8 cellular contexts compared by ENCODE assay signal in the genomic region with DNA sequence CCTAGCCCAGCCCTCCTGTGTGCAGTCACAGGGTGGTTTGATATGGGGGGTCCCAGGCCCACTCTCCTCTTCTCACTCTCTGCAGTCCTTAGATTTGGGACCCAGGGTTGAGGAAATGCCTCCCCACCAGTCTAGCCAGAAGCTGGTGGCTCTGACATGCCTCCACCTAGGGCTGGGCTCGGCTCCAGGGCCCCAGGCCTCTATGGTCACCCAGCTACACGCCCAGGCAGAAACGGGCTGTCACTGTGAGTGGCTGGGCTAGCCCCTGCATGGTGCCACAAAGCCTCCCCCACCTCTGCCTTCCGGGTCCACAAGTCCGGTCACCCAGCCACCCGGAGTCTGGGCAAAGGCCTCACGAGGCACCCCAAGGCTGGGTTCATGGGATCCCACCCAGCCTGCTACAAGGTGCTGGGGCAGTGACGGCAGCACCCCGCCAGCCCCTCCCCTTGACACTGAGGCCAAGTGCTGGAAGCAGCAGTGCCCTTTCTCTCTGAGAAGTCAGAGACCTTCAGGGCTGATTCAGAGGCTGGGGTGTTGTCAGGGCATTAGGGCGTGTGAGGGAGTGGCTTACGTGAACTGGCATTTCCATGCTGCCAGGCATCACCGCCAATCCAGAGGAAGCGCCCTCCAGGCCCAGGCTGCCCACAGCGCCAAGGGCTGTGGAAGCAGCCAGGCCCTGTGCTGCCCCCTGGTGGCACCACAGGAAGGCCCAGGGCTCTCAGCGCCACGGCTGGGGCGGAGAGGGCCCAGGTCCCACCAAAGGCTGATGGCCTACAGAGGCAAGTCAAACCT. TPM values are rescaled to one million over a fixed set of nuclear protein-coding genes. Genes with fewer than 3 reads are reported as not detected.
A peak's percentile ranks its signal among the peaks of the same experiment; 100 is the strongest.
DNase-seq lines count a peak whose midpoint lies in the region; ATAC-seq and TF ChIP-seq lines count a peak whose summit lies in the region.

No MANE protein-coding gene starts in this region.

- ATAC-seq in GM18498 (IDR thresholded peaks at IDR 0.05; ENCODE audit: unreplicated experiment) = peak; percentile 22

- intact Hi-C loops in testis (cut with DNase I; ENCODE audit: low total_unique reads) = no loop called here

- H3K27me3 ChIP-seq in testis = no peaks in the 10 kb centered on the region

- H3K36me3 ChIP-seq in testis (ENCODE audit: low read depth, missing control alignments) = no peaks in the 10 kb centered on the region

- TF ChIP-seq POLR2A in testis (IDR thresholded peaks at IDR 0.05) = no peak

- WGBS in testis, 2 donors = 27 to 32% methylated on average over 9 to 17 of the region's 17 CpGs

- H3K27ac ChIP-seq in 22Rv1 (peak overlapping the region; percentile 96), testis (peak overlapping the region; percentile 57 to 74)

- no peaks in the 10 kb centered on the region for H3K27me3 Mint-ChIP-seq in activated naive CD8-positive, alpha-beta T cell treated with anti-CD3 and anti-CD28 coated beads for 36 hours
- H3K27me3 Mint-ChIP-seq in glutamatergic neuron (ENCODE audit: unreplicated experiment) = peaks cover 16% of the 10 kb centered on the region
- peaks cover 10% of the 10 kb centered on the region for H3K27me3 Mint-ChIP-seq in osteocyte (ENCODE audit: unreplicated experiment)

- peaks cover 21% of the 10 kb centered on the region for H3K4me1 ChIP-seq in testis

- DNase-seq in NCI-H1048 (lab: John Stamatoyannopoulos, UW) (peak; percentile 72), SKM-1 treated with dmso at 0.1 percent for 144 hours (lab: John Stamatoyannopoulos, UW; ENCODE audit: unreplicated experiment) (peak; percentile 69), glutamatergic neuron (peak; percentile 87), osteocyte (ENCODE audit: extremely low spot score, unreplicated experiment) (peak; percentile 95), testis (peak; percentile 90)
- DNase-seq in activated naive CD8-positive, alpha-beta T cell treated with anti-CD3 and anti-CD28 coated beads for 36 hours = peak; percentile 94

- peaks cover 18% of the 10 kb centered on the region for H3K36me3 Mint-ChIP-seq in activated naive CD8-positive, alpha-beta T cell treated with anti-CD3 and anti-CD28 coated beads for 36 hours
- H3K36me3 Mint-ChIP-seq in glutamatergic neuron (ENCODE audit: unreplicated experiment) = no peaks in the 10 kb centered on the region
- H3K36me3 Mint-ChIP-seq in osteocyte (ENCODE audit: unreplicated experiment) = peaks cover 5% of the 10 kb centered on the region

- H3K27ac Mint-ChIP-seq in activated naive CD8-positive, alpha-beta T cell treated with anti-CD3 and anti-CD28 coated beads for 36 hours = peak overlapping the region; percentile 88
- H3K27ac Mint-ChIP-seq in glutamatergic neuron (ENCODE audit: unreplicated experiment) = no peak overlapping the region
- peak overlapping the region; percentile 93 for H3K27ac Mint-ChIP-seq in osteocyte (ENCODE audit: unreplicated experiment)

- H3K9me3 Mint-ChIP-seq in activated naive CD8-positive, alpha-beta T cell treated with anti-CD3 and anti-CD28 coated beads for 36 hours = no peaks in the 10 kb centered on the region
- H3K9me3 Mint-ChIP-seq in glutamatergic neuron (ENCODE audit: unreplicated experiment) (peaks cover 10% of the 10 kb centered on the region), osteocyte (ENCODE audit: unreplicated experiment) (no peaks in the 10 kb centered on the region)

- peaks cover 45% of the 10 kb centered on the region for H3K4me1 Mint-ChIP-seq in activated naive CD8-positive, alpha-beta T cell treated with anti-CD3 and anti-CD28 coated beads for 36 hours
- peaks cover 10% of the 10 kb centered on the region for H3K4me1 Mint-ChIP-seq in glutamatergic neuron (ENCODE audit: low read depth, unreplicated experiment)
- H3K4me1 Mint-ChIP-seq in osteocyte (ENCODE audit: unreplicated experiment) = peaks cover 38% of the 10 kb centered on the region

- H3K9me3 ChIP-seq in testis = no peaks in the 10 kb centered on the region

- H3K4me3 Mint-ChIP-seq in activated naive CD8-positive, alpha-beta T cell treated with anti-CD3 and anti-CD28 coated beads for 36 hours = peak overlapping the region; percentile 89
- H3K4me3 Mint-ChIP-seq in glutamatergic neuron (ENCODE audit: unreplicated experiment) = peak overlapping the region; percentile 81
- H3K4me3 Mint-ChIP-seq in osteocyte (ENCODE audit: unreplicated experiment) = peak overlapping the region; percentile 73

- H3K4me3 ChIP-seq in testis = peak overlapping the region in 1 of 2 donors; percentile 54

- TF ChIP-seq CTCF in 22Rv1 (IDR thresholded peaks at IDR 0.05) (peak; percentile 99), glutamatergic neuron (IDR thresholded peaks at IDR 0.05; ENCODE audit: partially characterized antibody, unreplicated experiment) (peak; percentile 90), osteocyte (IDR thresholded peaks at IDR 0.05) (peak; percentile 96), testis (IDR thresholded peaks at IDR 0.05) (peak; percentile 91 to 93 (median 93))

RNA-seq across cellular contexts. Expression of a gene that starts 0.6 kb away (rescaled TPM):
- total RNA-seq in activated naive CD8-positive, alpha-beta T cell treated with anti-CD3 and anti-CD28 coated beads for 36 hours = 10 to 100 TPM; 52.7 to 56.4 TPM
- 25.6 TPM for total RNA-seq in glutamatergic neuron (ENCODE audit: unreplicated experiment)
- 46.7 and 46.9 TPM in 2 replicates for total RNA-seq in osteocyte
- 10 to 100 TPM; 15.5 to 23.5 TPM for total RNA-seq in testis
- polyA plus RNA-seq in testis (ENCODE audit: insufficient read depth, low read depth, low replicate concordance) = 19.6 TPM

RNA-seq across cellular contexts. Expression of a gene that starts 2.2 kb away (rescaled TPM):
- 10 to 100 TPM; 49.7 to 50.5 TPM for total RNA-seq in activated naive CD8-positive, alpha-beta T cell treated with anti-CD3 and anti-CD28 coated beads for 36 hours
- total RNA-seq in glutamatergic neuron (ENCODE audit: unreplicated experiment) (21.9 TPM), osteocyte (32.2 and 37.4 TPM in 2 replicates), testis (10 to 100 TPM; 26.4 to 38.0 TPM)
- 20.9 TPM for polyA plus RNA-seq in testis (ENCODE audit: insufficient read depth, low read depth, low replicate concordance)

RNA-seq across cellular contexts. Expression of a gene that starts 17.4 kb away (rescaled TPM):
- not detected for total RNA-seq in activated naive CD8-positive, alpha-beta T cell treated with anti-CD3 and anti-CD28 coated beads for 36 hours
- total RNA-seq in glutamatergic neuron (ENCODE audit: unreplicated experiment) (not detected), osteocyte (not detected in 2 replicates), testis (not detected)
- polyA plus RNA-seq in testis (ENCODE audit: insufficient read depth, low read depth, low replicate concordance) = not detected

RNA-seq across cellular contexts. Expression of a gene that starts 23.0 kb away (rescaled TPM):
- 100 to 1,000 TPM; 107 to 112 TPM for total RNA-seq in activated naive CD8-positive, alpha-beta T cell treated with anti-CD3 and anti-CD28 coated beads for 36 hours
- total RNA-seq in glutamatergic neuron (ENCODE audit: unreplicated experiment) = 43.0 TPM
- 76.5 and 79.9 TPM in 2 replicates for total RNA-seq in osteocyte
- 10 to 100 TPM; 34.6 to 61.7 TPM for total RNA-seq in testis
- 60.7 TPM for polyA plus RNA-seq in testis (ENCODE audit: insufficient read depth, low read depth, low replicate concordance)

RNA-seq across cellular contexts. Expression of a gene that starts 36.8 kb away (rescaled TPM):
- total RNA-seq in activated naive CD8-positive, alpha-beta T cell treated with anti-CD3 and anti-CD28 coated beads for 36 hours = 10 to 100 TPM; 43.7 to 45.8 TPM
- total RNA-seq in glutamatergic neuron (ENCODE audit: unreplicated experiment) (41.9 TPM), osteocyte (51.4 and 54.5 TPM in 2 replicates), testis (100 to 1,000 TPM; 126 to 149 TPM)
- polyA plus RNA-seq in testis (ENCODE audit: insufficient read depth, low read depth, low replicate concordance) = 97.5 TPM
